18 cellular contexts compared by ENCODE assay signal in genomic region chr11:131349368-131350086, GRCh38. TPM values are rescaled to one million over a fixed set of nuclear protein-coding genes. Genes with fewer than 3 reads are reported as not detected.
A peak's percentile ranks its signal among the peaks of the same experiment; 100 is the strongest.
DNase-seq lines count a peak whose midpoint lies in the region; ATAC-seq, FAIRE-seq and TF ChIP-seq lines count a peak whose summit lies in the region.
"Had no signal": no experiment of that assay in that cellular context is flagged by ENCODE, and none has a peak within 500 bp of the region (broad histone marks: within the 10 kb centered on the region; RNA-seq: fewer than 3 reads in every experiment).

No MANE protein-coding gene starts in this region.

- no peak for TF ChIP-seq POLR2A in A549 (IDR thresholded peaks at IDR 0.05; ENCODE audit: low read length)
- TF ChIP-seq POLR2A in spleen (IDR thresholded peaks at IDR 0.05) = no peak

- H2AK5ac ChIP-seq in mesendoderm (ENCODE audit: low read length) = no peak overlapping the region

- no peak overlapping the region for H3K4ac ChIP-seq in mesendoderm (ENCODE audit: low read depth, low read length)

- no peak overlapping the region for H2BK15ac ChIP-seq in mesendoderm (replicated peaks; ENCODE audit: low read depth)

- no peak for DNase-seq in A549 (ENCODE audit: low read depth in 1 of 2, low spot score in 1 of 2)
- peak; percentile 21 for DNase-seq in GM23338 (ENCODE audit: low spot score)
- peak; percentile 23 for DNase-seq in WTC11 (ENCODE audit: low spot score)
- DNase-seq in mesendoderm = peak; percentile 18
- no peak for DNase-seq in osteoblast (ENCODE audit: insufficient read length, low spot score, missing footprints)
- no peak for DNase-seq in CD4-positive, alpha-beta memory T cell
- no peak for DNase-seq in iPS-NIHi7 (ENCODE audit: extremely low spot score)
- no peak for DNase-seq in spleen
- DNase-seq: 8988T; ACHN; Calu3; CD4-positive, CD25-positive, alpha-beta regulatory T cell; DMS 273 treated with DMSO at 0.1 percent for 48 hours; H7 had no signal

- POLR2A ChIA-PET in A549 (lab: Yijun Ruan, JAX) = no interaction called here
- POLR2A ChIA-PET in WTC11 (lab: Charles Lee) = no interaction called here
- POLR2A ChIA-PET in CD4-positive, alpha-beta memory T cell (lab: Charles Lee; ENCODE audit: partially characterized antibody) = no interaction called here

- no peak overlapping the region for H3K23ac ChIP-seq in mesendoderm (ENCODE audit: low read length)

- H3K79me2 ChIP-seq in GM23338 (replicated peaks; ENCODE audit: insufficient read depth) = no peaks in the 10 kb centered on the region
- no peaks in the 10 kb centered on the region for H3K79me2 ChIP-seq in mesendoderm (ENCODE audit: control insufficient read depth, insufficient read depth, low read length)
- no peaks in the 10 kb centered on the region for H3K79me2 ChIP-seq in osteoblast (ENCODE audit: insufficient read depth, low read length)

- H4K20me1 ChIP-seq in GM23338 (replicated peaks; ENCODE audit: insufficient read depth) = no peaks in the 10 kb centered on the region
- no peaks in the 10 kb centered on the region for H4K20me1 ChIP-seq in osteoblast (ENCODE audit: insufficient read depth, low read length)
- H4K20me1 ChIP-seq: BLaER1 treated with 17β-estradiol and CSF1 and Interleukin-3, amounts not matched to agents 10 nM and 100 nM had no signal

- H3K4me1 Mint-ChIP-seq in GM23338 (peaks cover 24% of the 10 kb centered on the region), WTC11 (peaks cover 27% of the 10 kb centered on the region)
- no peaks in the 10 kb centered on the region for H3K4me1 Mint-ChIP-seq in CD4-positive, alpha-beta memory T cell
- H3K4me1 Mint-ChIP-seq: CD4-positive, CD25-positive, alpha-beta regulatory T cell had no signal

- H2AFZ ChIP-seq in GM23338 (no peak overlapping the region), osteoblast (ENCODE audit: low read length) (no peak overlapping the region)

- WGBS in A549 (ENCODE audit: missing lambda C conversion rate) = 9% methylated on average over 8 of the region's 11 CpGs
- WGBS in mesendoderm (ENCODE audit: extremely low coverage, insufficient coverage, low lambda C conversion rate) = no CpG with 5 or more reads among the region's 11 CpGs
- 78 to 82% (median 80%) methylated on average over 11 of the region's 11 CpGs for WGBS in spleen, 5 donors

- H3K18ac ChIP-seq in mesendoderm (ENCODE audit: low read length) = no peak overlapping the region

- intact Hi-C loops in CD4-positive, alpha-beta memory T cell (cut with micrococcal nuclease) = no loop called here
- intact Hi-C loops in spleen (cut with DNase I; ENCODE audit: low total_unique reads) = no loop called here

- H3K56ac ChIP-seq in mesendoderm (ENCODE audit: low read length) = no peak overlapping the region

- H3K9me3 ChIP-seq in A549 = no peaks in the 10 kb centered on the region
- H3K9me3 ChIP-seq in osteoblast (ENCODE audit: low read depth, low read length) = no peaks in the 10 kb centered on the region
- no peaks in the 10 kb centered on the region for H3K9me3 ChIP-seq in CD4-positive, alpha-beta memory T cell (ENCODE audit: control insufficient read depth in 1 of 2, low read length in 2 of 2)
- no peaks in the 10 kb centered on the region for H3K9me3 ChIP-seq in spleen
- H3K9me3 ChIP-seq: BLaER1 treated with 17β-estradiol and CSF1 and Interleukin-3, amounts not matched to agents 10 nM and 100 nM had no signal

- H3K27me3 ChIP-seq in GM23338 (ENCODE audit: insufficient read depth) (no peaks in the 10 kb centered on the region), mesendoderm (ENCODE audit: insufficient read depth, low read length, poor library complexity) (no peaks in the 10 kb centered on the region), osteoblast (ENCODE audit: insufficient read depth, low read length) (no peaks in the 10 kb centered on the region), spleen (replicated peaks in 1 of 7) (peaks cover 0 to 5% (median 0%) of the 10 kb centered on the region in 7 donors)
- H3K27me3 ChIP-seq in CD4-positive, alpha-beta memory T cell (ENCODE audit: insufficient read depth, low read length) = no peaks in the 10 kb centered on the region
- H3K27me3 ChIP-seq: BLaER1 treated with 17β-estradiol and CSF1 and Interleukin-3, amounts not matched to agents 10 nM and 100 nM had no signal

- no peak for FAIRE-seq in A549 (lab: Jason Lieb, UNC)
- FAIRE-seq: GM12892, GM19239 had no signal

- H3K4me2 ChIP-seq in A549 (no peak overlapping the region), GM23338 (no peak overlapping the region), mesendoderm (ENCODE audit: low read length) (no peak overlapping the region), osteoblast (ENCODE audit: insufficient read depth, low read length) (no peak overlapping the region)
- H3K4me2 ChIP-seq: BLaER1 treated with 17β-estradiol and CSF1 and Interleukin-3, amounts not matched to agents 10 nM and 100 nM had no signal

- H3K9me2 ChIP-seq in GM23338 (ENCODE audit: insufficient read depth) = 0 out of 2 replicates have a peak, but pooled peaks cover 3% of the 10 kb centered on the region

- H3K27ac Mint-ChIP-seq in GM23338 (no peak overlapping the region), WTC11 (no peak overlapping the region)
- no peak overlapping the region for H3K27ac Mint-ChIP-seq in CD4-positive, alpha-beta memory T cell
- H3K27ac Mint-ChIP-seq: CD4-positive, CD25-positive, alpha-beta regulatory T cell had no signal

- H3K36me3 Mint-ChIP-seq in GM23338 (ENCODE audit: low read depth) = peaks cover 8% of the 10 kb centered on the region; the same call in 2 of the 3 replicates
- H3K36me3 Mint-ChIP-seq in WTC11 = peaks cover 12% of the 10 kb centered on the region; the same call in 1 of the 2 replicates
- no peaks in the 10 kb centered on the region for H3K36me3 Mint-ChIP-seq in CD4-positive, alpha-beta memory T cell
- H3K36me3 Mint-ChIP-seq: CD4-positive, CD25-positive, alpha-beta regulatory T cell had no signal

- ATAC-seq in A549 (no peak), GM23338 (no peak; the same call in 2 of the 3 replicates), WTC11 (no peak)

- no peak for TF ChIP-seq EP300 in A549 (IDR thresholded peaks at IDR 0.05)

- H2BK120ac ChIP-seq in mesendoderm (ENCODE audit: low read depth, low read length) = no peak overlapping the region

- CTCF ChIA-PET in A549 (lab: Yijun Ruan, JAX) = no interaction called here
- CTCF ChIA-PET in WTC11 (lab: Charles Lee) = no interaction called here
- CTCF ChIA-PET in CD4-positive, alpha-beta memory T cell (lab: Charles Lee; ENCODE audit: partially characterized antibody) = no interaction called here

- H3K27me3 Mint-ChIP-seq in GM23338 (ENCODE audit: insufficient read depth, low read depth, poor library complexity) (peaks cover 2% of the 10 kb centered on the region), WTC11 (ENCODE audit: low read depth) (no peaks in the 10 kb centered on the region)
- H3K27me3 Mint-ChIP-seq in CD4-positive, alpha-beta memory T cell = no peaks in the 10 kb centered on the region

- H3K9me3 Mint-ChIP-seq in GM23338 = no peaks in the 10 kb centered on the region
- H3K9me3 Mint-ChIP-seq in WTC11 = peaks cover 9% of the 10 kb centered on the region
- H3K9me3 Mint-ChIP-seq in CD4-positive, alpha-beta memory T cell = peaks cover 0 to 13% (median 3%) of the 10 kb centered on the region in 8 donors

- H3K4me3 ChIP-seq in A549 (no peak overlapping the region), GM23338 (no peak overlapping the region), mesendoderm (ENCODE audit: low read length) (no peak overlapping the region), osteoblast (ENCODE audit: insufficient read depth, low read length) (no peak overlapping the region), spleen (no peak overlapping the region)
- no peak overlapping the region for H3K4me3 ChIP-seq in CD4-positive, alpha-beta memory T cell (ENCODE audit: low read length in 2 of 2)
- H3K4me3 ChIP-seq: BLaER1 treated with 17β-estradiol and CSF1 and Interleukin-3, amounts not matched to agents 10 nM and 100 nM had no signal

- H3K4me3 Mint-ChIP-seq in GM23338 (no peak overlapping the region), WTC11 (no peak overlapping the region)
- no peak overlapping the region for H3K4me3 Mint-ChIP-seq in CD4-positive, alpha-beta memory T cell
- H3K4me3 Mint-ChIP-seq: CD4-positive, CD25-positive, alpha-beta regulatory T cell had no signal

- H3K27ac ChIP-seq in A549 (no peak overlapping the region), GM23338 (ENCODE audit: low read depth) (no peak overlapping the region), mesendoderm (ENCODE audit: low read depth, low read length) (no peak overlapping the region), osteoblast (ENCODE audit: low read depth, low read length) (no peak overlapping the region), spleen (no peak overlapping the region)
- H3K27ac ChIP-seq in CD4-positive, alpha-beta memory T cell (ENCODE audit: low read depth, low read length) = no peak overlapping the region
- H3K27ac ChIP-seq: BLaER1 treated with 17β-estradiol and CSF1 and Interleukin-3, amounts not matched to agents 10 nM and 100 nM had no signal

- H4K8ac ChIP-seq in mesendoderm (ENCODE audit: low read depth, low read length) = no peak overlapping the region

- H3K36me3 ChIP-seq in GM23338 (ENCODE audit: insufficient read depth) = no peaks in the 10 kb centered on the region
- H3K36me3 ChIP-seq in mesendoderm (ENCODE audit: control insufficient read depth, insufficient read depth, low read length) = no peaks in the 10 kb centered on the region
- no peaks in the 10 kb centered on the region for H3K36me3 ChIP-seq in osteoblast (ENCODE audit: insufficient read depth, low read length)
- no peaks in the 10 kb centered on the region for H3K36me3 ChIP-seq in CD4-positive, alpha-beta memory T cell (ENCODE audit: insufficient read depth, low read length)
- H3K36me3 ChIP-seq in spleen = no peaks in the 10 kb centered on the region
- H3K36me3 ChIP-seq: BLaER1 treated with 17β-estradiol and CSF1 and Interleukin-3, amounts not matched to agents 10 nM and 100 nM had no signal

- TF ChIP-seq RAD21 in A549 (conservative IDR thresholded peaks at IDR 0.05 in 1 of 2, IDR thresholded peaks at IDR 0.05 in 1 of 2) = no peak

- H2BK5ac ChIP-seq in mesendoderm (ENCODE audit: low read length) = no peak overlapping the region

- no peak overlapping the region for H3K9ac ChIP-seq in mesendoderm (ENCODE audit: low read length)
- H3K9ac ChIP-seq: BLaER1 treated with 17β-estradiol and CSF1 and Interleukin-3, amounts not matched to agents 10 nM and 100 nM had no signal

- H3K4me1 ChIP-seq in A549 (no peaks in the 10 kb centered on the region), GM23338 (ENCODE audit: insufficient read depth) (peaks cover 25% of the 10 kb centered on the region), mesendoderm (ENCODE audit: control insufficient read depth, low read depth, low read length) (no peaks in the 10 kb centered on the region), osteoblast (ENCODE audit: insufficient read depth, low read length) (no peaks in the 10 kb centered on the region), spleen (no peaks in the 10 kb centered on the region)
- no peaks in the 10 kb centered on the region for H3K4me1 ChIP-seq in CD4-positive, alpha-beta memory T cell (ENCODE audit: insufficient read depth, low read length)
- H3K4me1 ChIP-seq: BLaER1 treated with 17β-estradiol and CSF1 and Interleukin-3, amounts not matched to agents 10 nM and 100 nM had no signal

- no peak for TF ChIP-seq CTCF in A549 (IDR thresholded peaks at IDR 0.05)
- peak; percentile 45 to 46 for TF ChIP-seq CTCF in GM23338 (conservative IDR thresholded peaks at IDR 0.05; ENCODE audit: low read depth in 2 of 2)
- TF ChIP-seq CTCF in WTC11 (IDR thresholded peaks at IDR 0.05) = no peak
- TF ChIP-seq CTCF in osteoblast (IDR thresholded peaks at IDR 0.05; ENCODE audit: extremely low read depth, low read depth, low read length) = no peak
- TF ChIP-seq CTCF in spleen (IDR thresholded peaks at IDR 0.05 in 8 of 11, conservative IDR thresholded peaks at IDR 0.05 in 3 of 11) = no peak

- H3K79me1 ChIP-seq in mesendoderm (ENCODE audit: low read length) = no peaks in the 10 kb centered on the region

- no peaks in the 10 kb centered on the region for H3F3A ChIP-seq in GM23338 (replicated peaks; ENCODE audit: low read depth)

- H4K5ac ChIP-seq in mesendoderm (ENCODE audit: low read length) = no peak overlapping the region

RNA-seq across cellular contexts. Expression of gene NTM, which starts 20.9 kb away (rescaled TPM):
- not detected in 2 replicates for polyA plus RNA-seq in A549 (2011; rRNA removed)
- not detected in 2 replicates for polyA plus RNA-seq in A549 (2012; cell fraction: cytosol; rRNA removed)
- not detected in 2 replicates for polyA plus RNA-seq in A549 (2012; cell fraction: nucleus; rRNA removed)
- not detected in 3 replicates for polyA plus RNA-seq in A549 (2017; fragmentation: RNase III; extraction: RNeasy Plus Mini Kit Qiagen cat#74134 plus additional on column Dnase treatment)
- not detected in 2 replicates for polyA minus RNA-seq in A549 (2011; rRNA and poly(A)+ RNA removed)
- total RNA-seq in GM23338 (2014; rRNA removed; shearing (Covaris generic)) = 5.3 and 14.6 TPM in 2 replicates
- 10.6 and 12.3 TPM in 2 replicates for polyA plus RNA-seq in GM23338 (2016; fragmentation: Nextera tagmentation; extraction: Ambion mirVana)
- 11.5 to 16.4 TPM (median 14.5 TPM) in 3 replicates for total RNA-seq in WTC11 (2021)
- polyA plus RNA-seq in mesendoderm (2013, experiment 1 of 2) = 5.8 TPM
- polyA plus RNA-seq in mesendoderm (2013, experiment 2 of 2) = 6.6 TPM
- 48.1 and 92.8 TPM in 2 replicates for total RNA-seq in osteoblast
- total RNA-seq in CD4-positive, alpha-beta memory T cell = not detected
- polyA plus RNA-seq in CD4-positive, alpha-beta memory T cell = not detected
- total RNA-seq in spleen = 1 to 10 TPM in 3 of 7 donors, under 1 TPM in 4; 0.35 to 1.6 (median 0.73) TPM
- polyA plus RNA-seq in spleen = under 1 TPM; 0.13 to 0.80 (median 0.15) TPM
- total RNA-seq: Calu3; CD4-positive, CD25-positive, alpha-beta regulatory T cell; HT-29 had no signal

Comparison
In these comparisons a context has a peak if more than half of its experiments do, and no peak if none do; other contexts are left out.
1. DNase-seq: peak in GM23338 (single experiment), WTC11 (single experiment) and mesendoderm (single experiment); none in A549 (0 of 2), osteoblast (single experiment), CD4-positive, alpha-beta memory T cell (0 of 5), iPS-NIHi7 (single experiment) and spleen (single experiment).
2. CTCF ChIP-seq: peak in GM23338 (2 of 2); none in A549 (single experiment), WTC11 (single experiment), osteoblast (single experiment) and spleen (0 of 11).